In genomic region chr4:188822698-188823097, GRCh38 we compare ENCODE assay signal across 21 cellular contexts.
DNase-seq lines count a peak whose midpoint lies in the region; ATAC-seq and TF ChIP-seq lines count a peak whose summit lies in the region.
"Had no signal": no experiment of that assay in that cellular context is flagged by ENCODE, and none has a peak within 500 bp of the region (broad histone marks: within the 10 kb centered on the region; RNA-seq: fewer than 3 reads in every experiment).

No MANE protein-coding gene starts in this region.

- ATAC-seq in RWPE2 (ENCODE audit: low read depth) (peak; percentile 81), GM21390 (IDR thresholded peaks at IDR 0.05; ENCODE audit: unreplicated experiment) (no peak)
- ATAC-seq: heart right ventricle; left ventricle myocardium superior; stimulated activated naive B cell treated with anti-CD40 and anti-IgM and Interleukin-4, amounts not matched to agents 10 μg/mL and 1 μg/mL and 100 μg/mL, for 72 hours had no signal

- H2AFZ ChIP-seq in SK-N-SH (ENCODE audit: low read depth) = no peak overlapping the region

- no peak for TF ChIP-seq CTCF in RWPE2 (IDR thresholded peaks at IDR 0.05; ENCODE audit: poor library complexity, severe bottlenecking)
- no peak for TF ChIP-seq CTCF in glutamatergic neuron (IDR thresholded peaks at IDR 0.05; ENCODE audit: partially characterized antibody, unreplicated experiment)
- TF ChIP-seq CTCF in tibial nerve (IDR thresholded peaks at IDR 0.05) = no peak
- no peak for TF ChIP-seq CTCF in SK-N-SH (IDR thresholded peaks at IDR 0.05)

- no peak for TF ChIP-seq RAD21 in SK-N-SH (IDR thresholded peaks at IDR 0.05; ENCODE audit: low read length)

- no peaks in the 10 kb centered on the region for H3K4me1 Mint-ChIP-seq in glutamatergic neuron (ENCODE audit: low read depth, unreplicated experiment)
- H3K4me1 Mint-ChIP-seq: CD8-positive, alpha-beta memory T cell; stimulated activated naive B cell treated with anti-CD40 and anti-IgM and Interleukin-4, amounts not matched to agents 10 μg/mL and 1 μg/mL and 100 μg/mL, for 72 hours had no signal

- no peak overlapping the region for H3K4me3 ChIP-seq in RWPE2 (ENCODE audit: severe bottlenecking)
- no peak overlapping the region for H3K4me3 ChIP-seq in tibial nerve
- no peak overlapping the region for H3K4me3 ChIP-seq in SK-N-SH (ENCODE audit: low read depth in 2 of 2, low read length in 1 of 2)
- H3K4me3 ChIP-seq: coronary artery, esophagus muscularis mucosa, heart right ventricle, pancreas, skin epidermis had no signal

- no peaks in the 10 kb centered on the region for H4K20me1 ChIP-seq in SK-N-SH (ENCODE audit: insufficient read depth)

- TF ChIP-seq POLR2A in tibial nerve (IDR thresholded peaks at IDR 0.05) = no peak

- in situ Hi-C loops in ACHN (cut with HindIII; ENCODE audit: low pct_ligation_motif_present, low pct_unique_long_range_greater_than_20kb, low sequenced_read_pairs) = no loop called here

- H3K79me2 ChIP-seq in SK-N-SH (ENCODE audit: insufficient read depth) = no peaks in the 10 kb centered on the region

- H3F3A ChIP-seq in SK-N-SH (replicated peaks; ENCODE audit: insufficient read depth) = no peaks in the 10 kb centered on the region

- CTCF ChIA-PET in HEK293T (lab: Yijun Ruan, JAX) = interaction anchor here (0.6 kb wide), 1 partner anchor 267 kb away, joined by 3 read pairs; no protein-coding TSS in a partner anchor
- CTCF ChIA-PET in SK-N-SH (lab: Yijun Ruan, JAX) = no interaction called here

- no peaks in the 10 kb centered on the region for H3K9me2 ChIP-seq in SK-N-SH

- H3K27ac Mint-ChIP-seq in glutamatergic neuron (ENCODE audit: unreplicated experiment) = no peak overlapping the region
- H3K27ac Mint-ChIP-seq: CD8-positive, alpha-beta memory T cell; stimulated activated naive B cell treated with anti-CD40 and anti-IgM and Interleukin-4, amounts not matched to agents 10 μg/mL and 1 μg/mL and 100 μg/mL, for 72 hours; type B pancreatic cell had no signal

- H3K27ac ChIP-seq in RWPE2 (ENCODE audit: poor library complexity, severe bottlenecking) (no peak overlapping the region), tibial nerve (no peak overlapping the region), SK-N-SH (ENCODE audit: low read depth in 2 of 2, low read length in 1 of 2) (no peak overlapping the region)
- H3K27ac ChIP-seq: coronary artery, esophagus muscularis mucosa, heart right ventricle, pancreas, skin epidermis had no signal

- DNase-seq in ACHN (peak; percentile 65), HEK293T (ENCODE audit: extremely low spot score) (peak; percentile 3), RWPE2 (ENCODE audit: low spot score) (no peak), iPS-NIHi11 (ENCODE audit: low spot score) (peak; percentile 76), glutamatergic neuron (no peak), tibial nerve (ENCODE audit: low spot score in 2 of 2) (no peak), SK-N-SH (no peak)
- DNase-seq: activated CD4-positive, CD25-positive, alpha-beta regulatory T cell; activated gamma-delta T cell; CD8-positive, alpha-beta memory T cell; heart right ventricle; left ventricle myocardium superior; NCI-H2029; NCI-H82; pancreas; stimulated activated naive B cell treated with anti-CD40 and anti-IgM and Interleukin-4, amounts not matched to agents 10 μg/mL and 1 μg/mL and 100 μg/mL, for 72 hours had no signal

- 82 to 86% methylated on average over 2 of the region's 2 CpGs for WGBS in tibial nerve, 2 donors
- 52% methylated on average over 2 of the region's 2 CpGs for WGBS in SK-N-SH (ENCODE audit: low lambda C conversion rate)

- H3K36me3 Mint-ChIP-seq in glutamatergic neuron (ENCODE audit: unreplicated experiment) = no peaks in the 10 kb centered on the region
- H3K36me3 Mint-ChIP-seq: CD8-positive, alpha-beta memory T cell; stimulated activated naive B cell treated with anti-CD40 and anti-IgM and Interleukin-4, amounts not matched to agents 10 μg/mL and 1 μg/mL and 100 μg/mL, for 72 hours; type B pancreatic cell had no signal

- H3K27me3 ChIP-seq in RWPE2 (ENCODE audit: insufficient read depth, poor library complexity, severe bottlenecking) (no peaks in the 10 kb centered on the region), tibial nerve (no peaks in the 10 kb centered on the region), SK-N-SH (ENCODE audit: insufficient read depth) (no peaks in the 10 kb centered on the region)
- H3K27me3 ChIP-seq: esophagus muscularis mucosa, pancreas had no signal

- H3K4me1 ChIP-seq in RWPE2 (ENCODE audit: insufficient read depth, poor library complexity, severe bottlenecking) (peaks cover 3% of the 10 kb centered on the region), tibial nerve (no peaks in the 10 kb centered on the region), SK-N-SH (ENCODE audit: control insufficient read depth in 1 of 2, insufficient read depth in 2 of 2, low read depth in 1 of 2, low read length in 1 of 2) (no peaks in the 10 kb centered on the region)
- H3K4me1 ChIP-seq: esophagus muscularis mucosa, heart right ventricle, pancreas had no signal

- H3K9ac ChIP-seq in SK-N-SH = no peak overlapping the region

- no peak overlapping the region for H3K4me3 Mint-ChIP-seq in glutamatergic neuron (ENCODE audit: unreplicated experiment)
- H3K4me3 Mint-ChIP-seq: CD8-positive, alpha-beta memory T cell; stimulated activated naive B cell treated with anti-CD40 and anti-IgM and Interleukin-4, amounts not matched to agents 10 μg/mL and 1 μg/mL and 100 μg/mL, for 72 hours; type B pancreatic cell had no signal

- H3K9me3 ChIP-seq in RWPE2 (ENCODE audit: severe bottlenecking) = no peaks in the 10 kb centered on the region
- no peaks in the 10 kb centered on the region for H3K9me3 ChIP-seq in tibial nerve
- H3K9me3 ChIP-seq in SK-N-SH = no peaks in the 10 kb centered on the region
- H3K9me3 ChIP-seq: esophagus muscularis mucosa, heart right ventricle, pancreas had no signal

- no peaks in the 10 kb centered on the region for H3K9me3 Mint-ChIP-seq in glutamatergic neuron (ENCODE audit: unreplicated experiment)
- H3K9me3 Mint-ChIP-seq: stimulated activated naive B cell treated with anti-CD40 and anti-IgM and Interleukin-4, amounts not matched to agents 10 μg/mL and 1 μg/mL and 100 μg/mL, for 72 hours; type B pancreatic cell had no signal

- no peak overlapping the region for H3K4me2 ChIP-seq in SK-N-SH

- TF ChIP-seq EP300 in tibial nerve (IDR thresholded peaks at IDR 0.05) = no peak
- TF ChIP-seq EP300 in SK-N-SH (IDR thresholded peaks at IDR 0.05; ENCODE audit: borderline replicate concordance in 1 of 2, low read depth in 1 of 2, low read length in 1 of 2) = no peak

- no peaks in the 10 kb centered on the region for H3K27me3 Mint-ChIP-seq in glutamatergic neuron (ENCODE audit: unreplicated experiment)
- H3K27me3 Mint-ChIP-seq: CD8-positive, alpha-beta memory T cell; stimulated activated naive B cell treated with anti-CD40 and anti-IgM and Interleukin-4, amounts not matched to agents 10 μg/mL and 1 μg/mL and 100 μg/mL, for 72 hours; type B pancreatic cell had no signal

- POLR2A ChIA-PET in HEK293T (lab: Yijun Ruan, JAX) = no interaction called here
- POLR2A ChIA-PET in SK-N-SH (lab: Yijun Ruan, JAX) = no interaction called here

- H3K36me3 ChIP-seq in RWPE2 (ENCODE audit: low read depth) = no peaks in the 10 kb centered on the region
- no peaks in the 10 kb centered on the region for H3K36me3 ChIP-seq in tibial nerve
- no peaks in the 10 kb centered on the region for H3K36me3 ChIP-seq in SK-N-SH (replicated peaks in 1 of 2; ENCODE audit: control insufficient read depth in 1 of 2, insufficient read depth in 2 of 2, low read length in 1 of 2)
- H3K36me3 ChIP-seq: esophagus muscularis mucosa, heart right ventricle, pancreas had no signal

TF ChIP-seq in HEK293T, 16 proteins besides CTCF, POLR2A, EP300 and RAD21 (continues in another document):
- TF ChIP-seq FOXM1 (IDR thresholded peaks at IDR 0.05; ENCODE audit: borderline replicate concordance) (no peak), FOXK2 (IDR thresholded peaks at IDR 0.05) (no peak), BHLHE40 (IDR thresholded peaks at IDR 0.05; ENCODE audit: borderline replicate concordance) (no peak), SP1 (IDR thresholded peaks at IDR 0.05) (no peak), PKNOX1 (IDR thresholded peaks at IDR 0.05) (no peak), NFRKB (IDR thresholded peaks at IDR 0.05) (no peak), L3MBTL2 (conservative IDR thresholded peaks at IDR 0.05) (no peak), CTBP1 (IDR thresholded peaks at IDR 0.05; ENCODE audit: borderline replicate concordance) (no peak), TARDBP (IDR thresholded peaks at IDR 0.05) (no peak), FOXA1 (IDR thresholded peaks at IDR 0.05) (no peak), ZNF384 (IDR thresholded peaks at IDR 0.05) (no peak)

TF ChIP-seq in SK-N-SH, 30 proteins besides CTCF, POLR2A, EP300 and RAD21:
- no peak for TF ChIP-seq SIN3A (IDR thresholded peaks at IDR 0.05; ENCODE audit: borderline replicate concordance, low read depth, low read length)

Comparison
In these comparisons a context has a peak if more than half of its experiments do, and no peak if none do; other contexts are left out.
1. DNase-seq: peak in ACHN (single experiment), HEK293T (single experiment) and iPS-NIHi11 (single experiment); none in RWPE2 (single experiment), glutamatergic neuron (single experiment), tibial nerve (0 of 2) and SK-N-SH (single experiment).